12 cellular contexts compared by ENCODE assay signal in genomic region chr6:38234934-38235678, GRCh38.
DNase-seq lines count a peak whose midpoint lies in the region; ATAC-seq, FAIRE-seq and TF ChIP-seq lines count a peak whose summit lies in the region.
"Had no signal": no experiment of that assay in that cellular context is flagged by ENCODE, and none has a peak within 500 bp of the region (broad histone marks: within the 10 kb centered on the region; RNA-seq: fewer than 3 reads in every experiment).

No MANE protein-coding gene starts in this region.

- DNase-seq in RCC 7860 (ENCODE audit: low spot score) = peak; percentile 6
- no peak for DNase-seq in activated CD8-positive, alpha-beta memory T cell treated with anti-CD3 and anti-CD28 coated beads, Interleukin-2, amount 50 U/mL, for 48 hours
- no peak for DNase-seq in right atrium auricular region (ENCODE audit: low spot score)
- no peak for DNase-seq in BE2C
- no peak for DNase-seq in activated CD4-positive, alpha-beta T cell treated with anti-CD3 and anti-CD28 coated beads for 48 hours
- DNase-seq: IMR-90, T-helper 1 cell had no signal

- H3K4me3 ChIP-seq in right atrium auricular region = no peak overlapping the region
- no peak overlapping the region for H3K4me3 ChIP-seq in BE2C (ENCODE audit: low read depth, low read length)
- H3K4me3 ChIP-seq: lung had no signal

- no peak overlapping the region for H3K27ac ChIP-seq in right atrium auricular region
- H3K27ac ChIP-seq: C4-2B had no signal

- TF ChIP-seq CTCF in right atrium auricular region (IDR thresholded peaks at IDR 0.05) (no peak), BE2C (IDR thresholded peaks at IDR 0.05; ENCODE audit: low read depth, low read length) (no peak)

- H3K36me3 ChIP-seq in right atrium auricular region (no peaks in the 10 kb centered on the region), BE2C (no peaks in the 10 kb centered on the region)

- FAIRE-seq in RCC 7860 (lab: Jason Lieb, UNC) = no peak

- ATAC-seq in GM18505 (IDR thresholded peaks at IDR 0.05; ENCODE audit: unreplicated experiment) = peak; percentile 65
- peak; percentile 72 for ATAC-seq in GM21367 (IDR thresholded peaks at IDR 0.05; ENCODE audit: unreplicated experiment)
- peak; percentile 86 for ATAC-seq in HG03064 (IDR thresholded peaks at IDR 0.05; ENCODE audit: low read depth, unreplicated experiment)

- no peaks in the 10 kb centered on the region for H3K9me3 ChIP-seq in right atrium auricular region
- H3K9me3 ChIP-seq in BE2C = no peaks in the 10 kb centered on the region

- peak; percentile 31 for TF ChIP-seq POLR2A in GM18505 (IDR thresholded peaks at IDR 0.05; ENCODE audit: borderline replicate concordance, extremely low read depth, insufficient read depth, insufficient read length)

- no peaks in the 10 kb centered on the region for H3K27me3 ChIP-seq in right atrium auricular region
- no peaks in the 10 kb centered on the region for H3K27me3 ChIP-seq in BE2C

- peaks cover 0 to 5% of the 10 kb centered on the region in 2 donors for H3K4me1 ChIP-seq in right atrium auricular region
- peaks cover 26% of the 10 kb centered on the region for H3K4me1 ChIP-seq in BE2C
